ENCODE assay signal across 12 cellular contexts in the genomic region with DNA sequence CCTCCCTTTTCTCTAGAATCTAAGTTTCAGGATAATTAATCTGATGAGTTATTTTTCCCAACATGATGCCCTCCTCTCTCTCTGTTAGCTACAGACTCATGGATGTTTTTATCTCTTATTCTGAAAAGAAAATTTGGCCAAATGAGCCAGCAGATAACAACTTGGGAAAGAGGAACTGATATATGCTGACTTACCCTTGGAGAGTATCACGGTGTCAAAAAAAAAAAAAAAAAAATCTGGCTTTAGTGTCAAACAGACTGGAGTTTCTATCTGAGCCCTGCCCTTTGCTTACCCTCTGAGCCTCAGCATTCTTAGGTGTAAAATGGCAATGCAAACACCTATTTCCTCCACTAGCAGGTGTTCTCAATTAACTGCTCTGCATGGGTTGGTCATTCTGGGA.
"Had no signal": no experiment of that assay in that cellular context is flagged by ENCODE, and none has a peak within 500 bp of the region (broad histone marks: within the 10 kb centered on the region; RNA-seq: fewer than 3 reads in every experiment).

No MANE protein-coding gene starts in this region.

- H3K4me3 ChIP-seq: thyroid gland had no signal

- ATAC-seq: activated CD4-positive, alpha-beta T cell treated with anti-CD3 and anti-CD28 coated beads for 36 hours; activated CD8-positive, alpha-beta memory T cell treated with anti-CD3 and anti-CD28 coated beads, Interleukin-2, amount 10 ng/mL, durations not matched to agents 7 days and 5 days had no signal

- H3K27ac ChIP-seq: thyroid gland, WERI-Rb-1 had no signal

- DNase-seq: activated CD4-positive, alpha-beta memory T cell treated with anti-CD3 and anti-CD28 coated beads for 36 hours; activated CD4-positive, alpha-beta T cell treated with anti-CD3 and anti-CD28 coated beads for 36 hours; activated CD8-positive, alpha-beta memory T cell treated with anti-CD3 and anti-CD28 coated beads, Interleukin-2, amount 10 ng/mL, durations not matched to agents 7 days and 5 days; activated naive CD4-positive, alpha-beta T cell treated with anti-CD3 and anti-CD28 coated beads, Interleukin-2, amount 10 ng/mL, durations not matched to agents 7 days and 5 days; activated T-cell treated with anti-CD3 and anti-CD28 coated beads, Interleukin-2, amount 50 U/mL, for 24 hours; foreskin melanocyte; head of caudate nucleus; occipital lobe; stimulated activated CD4-positive, alpha-beta T cell treated with anti-CD3 and anti-CD28 coated beads, Interleukin-2, amount 100 ng/mL, for 48 hours; stimulated activated naive B cell treated with anti-CD40 and anti-IgM and Interleukin-4, amounts not matched to agents 10 μg/mL and 1 μg/mL and 100 μg/mL, for 72 hours; thyroid gland; WERI-Rb-1 had no signal

- H3K36me3 ChIP-seq: thyroid gland, WERI-Rb-1 had no signal

- H3K4me1 ChIP-seq: thyroid gland had no signal
